In the genomic region with DNA sequence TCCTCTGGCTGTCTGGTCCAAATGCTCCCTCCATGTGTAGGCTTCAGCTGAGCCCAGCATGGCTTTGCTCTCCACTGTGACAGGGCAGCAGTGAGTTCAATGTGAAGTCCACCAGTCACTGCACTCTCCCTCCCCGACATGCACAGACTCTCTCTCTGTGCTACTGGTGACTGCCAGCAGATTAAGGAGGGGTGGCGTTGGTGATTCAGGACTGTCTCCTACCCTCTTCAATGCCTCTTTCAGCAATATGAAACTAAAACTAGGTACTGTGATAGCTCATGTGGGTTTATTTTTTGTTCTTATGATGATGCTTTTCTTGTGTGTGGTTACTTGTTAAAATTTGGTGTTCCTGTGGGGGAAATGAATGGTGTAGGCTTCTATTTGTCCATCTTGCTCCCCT, we compare ENCODE assay signal across 15 cellular contexts.
A peak's percentile ranks its signal among the peaks of the same experiment; 100 is the strongest.
DNase-seq lines count a peak whose midpoint lies in the region; ATAC-seq and TF ChIP-seq lines count a peak whose summit lies in the region.
"Had no signal": no experiment of that assay in that cellular context is flagged by ENCODE, and none has a peak within 500 bp of the region (broad histone marks: within the 10 kb centered on the region; RNA-seq: fewer than 3 reads in every experiment).

No MANE protein-coding gene starts in this region.

- no peaks in the 10 kb centered on the region for H3K36me3 Mint-ChIP-seq in type B pancreatic cell

- H3K9me3 Mint-ChIP-seq in type B pancreatic cell = peaks cover 10% of the 10 kb centered on the region
- H3K9me3 Mint-ChIP-seq: dendritic cell treated with granulocyte-macrophage colony-stimulating factor and Interleukin-4, amounts not matched to agents 40 ng/mL and 50 ng/mL, for 4 days; HFFc6 had no signal

- no peaks in the 10 kb centered on the region for H3K27me3 Mint-ChIP-seq in type B pancreatic cell
- H3K27me3 Mint-ChIP-seq: dendritic cell treated with granulocyte-macrophage colony-stimulating factor and Interleukin-4, amounts not matched to agents 40 ng/mL and 50 ng/mL, for 4 days had no signal

- ATAC-seq in GM19463 (IDR thresholded peaks at IDR 0.05; ENCODE audit: unreplicated experiment) (peak; percentile 93), left lobe of liver (no peak)
- ATAC-seq: esophagus mucosa, K562, left colon had no signal

- peaks cover 4% of the 10 kb centered on the region for H3K4me1 Mint-ChIP-seq in type B pancreatic cell (ENCODE audit: unreplicated experiment)

- H3K4me3 Mint-ChIP-seq in type B pancreatic cell = no peak overlapping the region
- H3K4me3 Mint-ChIP-seq: dendritic cell treated with granulocyte-macrophage colony-stimulating factor and Interleukin-4, amounts not matched to agents 40 ng/mL and 50 ng/mL, for 4 days; HFFc6 had no signal

- TF ChIP-seq CTCF in type B pancreatic cell (conservative IDR thresholded peaks at IDR 0.05) (no peak), GM13976 (IDR thresholded peaks at IDR 0.05; ENCODE audit: borderline replicate concordance, control extremely low read depth, extremely low read depth, insufficient read depth, missing control alignments) (no peak)

- peak; percentile 12 for DNase-seq in NCI-H2107 treated with DMSO at 0.1 percent for 48 hours (lab: John Stamatoyannopoulos, UW; ENCODE audit: unreplicated experiment)
- DNase-seq in NCI-H2107 (lab: John Stamatoyannopoulos, UW) = no peak
- peak; percentile 15 for DNase-seq in SK-MEL-5 (ENCODE audit: low read depth, low spot score)
- peak; percentile 18 to 33 for DNase-seq in stimulated activated CD4-positive, alpha-beta T cell treated with anti-CD3 and anti-CD28 coated beads, Interleukin-15, amount 100 ng/mL, for 48 hours (ENCODE audit: low read depth in 2 of 2)
- DNase-seq in type B pancreatic cell (ENCODE audit: extremely low spot score, unreplicated experiment) = no peak
- no peak for DNase-seq in GM13976 (ENCODE audit: low spot score)
- DNase-seq in left lobe of liver (ENCODE audit: low spot score) = no peak
- DNase-seq: HFFc6, NCI-H774, T-helper 9 cell had no signal

- no peak overlapping the region for H3K27ac Mint-ChIP-seq in type B pancreatic cell
- H3K27ac Mint-ChIP-seq: dendritic cell treated with granulocyte-macrophage colony-stimulating factor and Interleukin-4, amounts not matched to agents 40 ng/mL and 50 ng/mL, for 4 days; HFFc6 had no signal

- in situ Hi-C loops in SK-MEL-5 (cut with HindIII; ENCODE audit: low pct_unique_long_range_greater_than_20kb, low sequenced_read_pairs) (no loop called here), GM13976 (cut with MboI; ENCODE audit: low sequenced_read_pairs, unreplicated experiment) (no loop called here)

Comparison
In these comparisons a context has a peak if more than half of its experiments do, and no peak if none do; other contexts are left out.
1. DNase-seq: peak in NCI-H2107 treated with DMSO at 0.1 percent for 48 hours (single experiment), SK-MEL-5 (single experiment) and stimulated activated CD4-positive, alpha-beta T cell treated with anti-CD3 and anti-CD28 coated beads, Interleukin-15, amount 100 ng/mL, for 48 hours (2 of 2); none in NCI-H2107 (single experiment), type B pancreatic cell (single experiment), GM13976 (single experiment) and left lobe of liver (single experiment).